Comparison of ENCODE assay signal across 17 cellular contexts in genomic region chr1:10674222-10674621, GRCh38.
DNase-seq lines count a peak whose midpoint lies in the region; ATAC-seq and TF ChIP-seq lines count a peak whose summit lies in the region.
"Had no signal": no experiment of that assay in that cellular context is flagged by ENCODE, and none has a peak within 500 bp of the region (broad histone marks: within the 10 kb centered on the region; RNA-seq: fewer than 3 reads in every experiment).

No MANE protein-coding gene starts in this region.

- H3K9me3 ChIP-seq in left ventricle myocardium inferior (replicated peaks) (no peaks in the 10 kb centered on the region), right cardiac atrium (ENCODE audit: control insufficient read depth, low read length) (no peaks in the 10 kb centered on the region), esophagus squamous epithelium (no peaks in the 10 kb centered on the region), sigmoid colon (no peaks in the 10 kb centered on the region), A673 (ENCODE audit: low read depth, low read length, poor library complexity, severe bottlenecking) (no peaks in the 10 kb centered on the region)
- H3K9me3 ChIP-seq: A549 had no signal

- H3K9me3 Mint-ChIP-seq in T-cell, result no peaks in the 10 kb centered on the region
- H3K9me3 Mint-ChIP-seq: GM23338, HFFc6 had no signal

- H3K4me3 ChIP-seq in left ventricle myocardium inferior (no peak overlapping the region), right cardiac atrium (ENCODE audit: low read length) (no peak overlapping the region), esophagus squamous epithelium (no peak overlapping the region), sigmoid colon (no peak overlapping the region), A673 (ENCODE audit: low read depth, low read length, poor library complexity, severe bottlenecking) (no peak overlapping the region)
- H3K4me3 ChIP-seq: A549, GM23338 had no signal

- no peaks in the 10 kb centered on the region for H3K36me3 Mint-ChIP-seq in T-cell

- no peaks in the 10 kb centered on the region for H3K27me3 ChIP-seq in left ventricle myocardium inferior (ENCODE audit: low read depth)
- H3K27me3 ChIP-seq in right cardiac atrium (ENCODE audit: control insufficient read depth, insufficient read depth), result no peaks in the 10 kb centered on the region
- H3K27me3 ChIP-seq in esophagus squamous epithelium, result no peaks in the 10 kb centered on the region
- no peaks in the 10 kb centered on the region for H3K27me3 ChIP-seq in sigmoid colon
- no peaks in the 10 kb centered on the region for H3K27me3 ChIP-seq in A673 (replicated peaks; ENCODE audit: insufficient read depth, low read depth, low read length, poor library complexity)

- no peak overlapping the region for H3K4me3 Mint-ChIP-seq in T-cell
- H3K4me3 Mint-ChIP-seq: GM23338, HFFc6 had no signal

- intact Hi-C loops in left ventricle myocardium inferior (cut with micrococcal nuclease) (no loop called here), right cardiac atrium (cut with DNase I) (loop anchor here in 1 of 4 donors (10.0 kb wide), 1 partner anchor 191 kb away; no protein-coding TSS in a partner anchor), esophagus squamous epithelium (cut with DNase I) (no loop called here), sigmoid colon (cut with DNase I) (no loop called here), A673 (cut with micrococcal nuclease; ENCODE audit: unreplicated experiment) (no loop called here)

- BruUV-seq in A673 (replicated peaks; lab: Mats Ljungman, UMichigan), result no TSS peak

- no peak for DNase-seq in left ventricle myocardium inferior
- no peak for DNase-seq in right cardiac atrium
- no peak for DNase-seq in esophagus squamous epithelium (lab: John Stamatoyannopoulos, UW)
- no peak for DNase-seq in sigmoid colon
- DNase-seq in NK-92 treated with Interleukin-12 subunit alpha and Interleukin-12 subunit beta, amount 100 ng/mL, for 24 hours (lab: John Stamatoyannopoulos, UW), result no peak
- no peak for DNase-seq in T-cell
- DNase-seq in A673 (ENCODE audit: low spot score), result no peak
- DNase-seq: C1 segment of cervical spinal cord, DND-41, HFFc6, MM.1S, NCI-H1092 treated with DMSO at 0.1 percent for 48 hours, NCI-H1694 had no signal

- CTCF ChIA-PET in T-cell (lab: Charles Lee), result no interaction called here
- CTCF ChIA-PET in A673 (lab: Charles Lee), result no interaction called here

- POLR2A ChIA-PET in T-cell (lab: Charles Lee), result no interaction called here
- POLR2A ChIA-PET in A673 (lab: Charles Lee; ENCODE audit: low non-redundant PET), result no interaction called here

- 87% methylated on average over 16 of the region's 16 CpGs for WGBS in right cardiac atrium
- WGBS in esophagus squamous epithelium, 2 donors, result 98% methylated on average over 9 of the region's 16 CpGs; no CpG with 5 or more reads in 1 of the 2 donors
- WGBS in sigmoid colon, 2 donors, result 79 to 89% methylated on average over 16 of the region's 16 CpGs

- peaks cover 99% of the 10 kb centered on the region for H3K4me1 ChIP-seq in left ventricle myocardium inferior
- peaks cover 5% of the 10 kb centered on the region for H3K4me1 ChIP-seq in right cardiac atrium (ENCODE audit: control insufficient read depth, insufficient read depth, low read length)
- H3K4me1 ChIP-seq in esophagus squamous epithelium, result peaks cover 8 to 98% (median 11%) of the 10 kb centered on the region in 3 donors
- H3K4me1 ChIP-seq in sigmoid colon, result peaks cover 0 to 100% (median 100%) of the 10 kb centered on the region in 4 donors
- peaks cover 27% of the 10 kb centered on the region for H3K4me1 ChIP-seq in A673 (ENCODE audit: insufficient read depth, low read length, poor library complexity, severe bottlenecking)
- H3K4me1 ChIP-seq: A549 had no signal

- H3K4me1 Mint-ChIP-seq in T-cell, result peaks cover 2 to 12% (median 6%) of the 10 kb centered on the region in 3 donors

- ATAC-seq in right cardiac atrium, result no peak
- ATAC-seq in GM19328 (IDR thresholded peaks at IDR 0.05; ENCODE audit: unreplicated experiment), result no peak
- ATAC-seq in T-cell (replicated peaks in 1 of 4), result no peak
- ATAC-seq: A549, GM23338 had no signal

- H3K27ac ChIP-seq in left ventricle myocardium inferior (replicated peaks) (peak overlapping the region; percentile 71), right cardiac atrium (ENCODE audit: low read length) (no peak overlapping the region), esophagus squamous epithelium (peak overlapping the region in 3 of 4 donors; percentile 31 to 79 (median 41)), sigmoid colon (peak overlapping the region; percentile 69 to 98 (median 96)), A673 (ENCODE audit: low read depth, low read length, poor library complexity, severe bottlenecking) (no peak overlapping the region)
- H3K27ac ChIP-seq: A549, KMS-11 had no signal

- no peaks in the 10 kb centered on the region for H3K36me3 ChIP-seq in left ventricle myocardium inferior
- peaks cover 0 to 5% (median 0%) of the 10 kb centered on the region in 3 donors for H3K36me3 ChIP-seq in esophagus squamous epithelium
- no peaks in the 10 kb centered on the region for H3K36me3 ChIP-seq in sigmoid colon
- no peaks in the 10 kb centered on the region for H3K36me3 ChIP-seq in A673 (ENCODE audit: insufficient read depth, low read length, poor library complexity, severe bottlenecking)

- TF ChIP-seq CTCF in left ventricle myocardium inferior (IDR thresholded peaks at IDR 0.05; ENCODE audit: borderline replicate concordance), result no peak
- no peak for TF ChIP-seq CTCF in esophagus squamous epithelium (IDR thresholded peaks at IDR 0.05)
- TF ChIP-seq CTCF in sigmoid colon (IDR thresholded peaks at IDR 0.05), result no peak
- TF ChIP-seq CTCF in A673 (conservative IDR thresholded peaks at IDR 0.05; ENCODE audit: low read depth, low read length), result no peak

- no peak overlapping the region for H3K27ac Mint-ChIP-seq in T-cell
- H3K27ac Mint-ChIP-seq: GM23338, HFFc6 had no signal

- no peaks in the 10 kb centered on the region for H3K27me3 Mint-ChIP-seq in T-cell

- no peak for TF ChIP-seq POLR2A in esophagus squamous epithelium (IDR thresholded peaks at IDR 0.05)
- TF ChIP-seq POLR2A in sigmoid colon (IDR thresholded peaks at IDR 0.05), result no peak

- TF ChIP-seq EP300 in sigmoid colon (IDR thresholded peaks at IDR 0.05), result no peak

Comparison
In these comparisons a context has a peak if more than half of its experiments do, and no peak if none do; other contexts are left out.
1. H3K27ac ChIP-seq: peak in left ventricle myocardium inferior (single experiment), esophagus squamous epithelium (3 of 4) and sigmoid colon (4 of 4); none in right cardiac atrium (single experiment) and A673 (single experiment).